In genomic region chr10:80662429-80663211, GRCh38 we compare ENCODE assay signal across 8 cellular contexts.
DNase-seq lines count a peak whose midpoint lies in the region; ATAC-seq and TF ChIP-seq lines count a peak whose summit lies in the region.

No MANE protein-coding gene starts in this region.

- H3K27me3 Mint-ChIP-seq in memory B cell = peaks cover 18% of the 10 kb centered on the region

- peak; percentile 71 for ATAC-seq in GM18868 (IDR thresholded peaks at IDR 0.05; ENCODE audit: unreplicated experiment)
- peak; percentile 74 for ATAC-seq in HG03159 (IDR thresholded peaks at IDR 0.05; ENCODE audit: unreplicated experiment)
- ATAC-seq in memory B cell (ENCODE audit: low read depth) = peak; percentile 65

- no peaks in the 10 kb centered on the region for H3K36me3 ChIP-seq in endocrine pancreas (ENCODE audit: control insufficient read depth, insufficient read depth, low read length)

- peak; percentile 82 for TF ChIP-seq CTCF in AG10803 (conservative IDR thresholded peaks at IDR 0.05; ENCODE audit: low read length)

- no peak overlapping the region for H3K27ac Mint-ChIP-seq in memory B cell

- H3K4me1 ChIP-seq in endocrine pancreas (ENCODE audit: control insufficient read depth, insufficient read depth, low read length) = no peaks in the 10 kb centered on the region

- H3K27me3 ChIP-seq in endocrine pancreas (ENCODE audit: control insufficient read depth, insufficient read depth, low read length) = no peaks in the 10 kb centered on the region

- H3K36me3 Mint-ChIP-seq in memory B cell = no peaks in the 10 kb centered on the region

- H3K4me3 ChIP-seq in AG10803 (ENCODE audit: low read length) = peak overlapping the region; percentile 46
- peak overlapping the region; percentile 37 for H3K4me3 ChIP-seq in endocrine pancreas (ENCODE audit: control insufficient read depth, insufficient read depth, low read length)

- DNase-seq in AG10803 (ENCODE audit: low read depth) (peak; percentile 82), NCI-H510A treated with DMSO at 0.1 percent for 48 hours (lab: John Stamatoyannopoulos, UW) (peak; percentile 76), memory B cell (ENCODE audit: low spot score in 2 of 2) (peak; percentile 57 to 79)
- peak; percentile 19 to 46 for DNase-seq in activated CD8-positive, alpha-beta memory T cell treated with anti-CD3 and anti-CD28 coated beads for 4 hours (ENCODE audit: low read depth in 2 of 2)
- DNase-seq in stimulated activated CD8-positive, alpha-beta memory T cell treated with anti-CD3 and anti-CD28 coated beads, Interleukin-12 subunit alpha, Interleukin-12 subunit beta, amount 100 ng/mL, for 24 hours (ENCODE audit: extremely low read depth) = peak; percentile 19

- H3K9me3 ChIP-seq in endocrine pancreas (ENCODE audit: control insufficient read depth, low read length) = no peaks in the 10 kb centered on the region

- no peak overlapping the region for H3K4me3 Mint-ChIP-seq in memory B cell

- peak overlapping the region; percentile 57 for H3K9ac ChIP-seq in endocrine pancreas (ENCODE audit: control insufficient read depth, insufficient read depth, low read length)

- H3K9me3 Mint-ChIP-seq in memory B cell = no peaks in the 10 kb centered on the region

- peaks cover 4% of the 10 kb centered on the region for H3K4me1 Mint-ChIP-seq in memory B cell

Comparison
In these comparisons a context has a peak if more than half of its experiments do, and no peak if none do; other contexts are left out.
1. Peak in every context shown above with its lines: DNase-seq, ATAC-seq and H3K4me3 ChIP-seq.
2. DNase-seq: peak in every context shown above with its lines; median percentile 82 in AG10803; 76 in NCI-H510A treated with DMSO at 0.1 percent for 48 hours; 68 in memory B cell; 32 in activated CD8-positive, alpha-beta memory T cell treated with anti-CD3 and anti-CD28 coated beads for 4 hours; 19 in stimulated activated CD8-positive, alpha-beta memory T cell treated with anti-CD3 and anti-CD28 coated beads, Interleukin-12 subunit alpha, Interleukin-12 subunit beta, amount 100 ng/mL, for 24 hours.